In genomic region chr5:56350595-56351170, GRCh38 we compare ENCODE assay signal across 1 cellular context.
TF ChIP-seq lines count a peak whose summit lies in the region.

No MANE protein-coding gene starts in this region.

TF ChIP-seq in SK-N-SH, 30 proteins besides CTCF, POLR2A, EP300 and RAD21 (continued from another document):
- no peak for TF ChIP-seq CHD2 (IDR thresholded peaks at IDR 0.05; ENCODE audit: low read length, partially characterized antibody)
- TF ChIP-seq USF1 (IDR thresholded peaks at IDR 0.05; ENCODE audit: borderline replicate concordance, low read depth): no peak
- no peak for TF ChIP-seq NRF1 (IDR thresholded peaks at IDR 0.05; ENCODE audit: low read depth, low read length)
- TF ChIP-seq RFX5 (IDR thresholded peaks at IDR 0.05; ENCODE audit: low read length): no peak
- TF ChIP-seq FOSL2 (IDR thresholded peaks at IDR 0.05; ENCODE audit: borderline replicate concordance, low read depth): peak; percentile 97
- peak; percentile 68; the same call in 1 of the 2 replicates for TF ChIP-seq NFIC (IDR thresholded peaks at IDR 0.05; ENCODE audit: borderline replicate concordance)
